ENCODE assay signal across 31 cellular contexts in the genomic region with DNA sequence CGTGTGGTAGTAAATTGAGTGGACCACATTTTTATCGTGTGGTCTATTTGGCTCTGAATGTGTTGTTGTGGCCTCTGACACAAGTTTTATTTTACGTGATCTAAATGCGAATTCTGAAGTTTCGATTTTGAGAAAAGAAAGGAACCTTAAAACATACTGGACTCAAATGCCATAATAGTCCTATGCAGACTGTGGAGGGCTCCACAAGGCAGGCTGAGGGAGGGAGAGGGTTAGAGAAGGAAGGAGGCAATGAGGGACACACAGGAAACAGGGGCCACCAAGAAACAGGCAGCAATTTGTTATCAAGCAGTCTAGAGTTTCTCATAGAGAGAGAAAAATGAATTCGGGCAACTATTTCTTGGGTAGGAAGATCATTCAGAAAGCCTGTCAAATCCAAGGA.
"Had no signal": no experiment of that assay in that cellular context is flagged by ENCODE, and none has a peak within 500 bp of the region (broad histone marks: within the 10 kb centered on the region; RNA-seq: fewer than 3 reads in every experiment).

No MANE protein-coding gene starts in this region.

- H3K4me1 Mint-ChIP-seq: activated T-helper 17 cell treated with anti-CD3 and anti-CD28 coated beads, Interleukin-2, amount 50 U/mL, for 72 hours; central memory CD8-positive, alpha-beta T cell; T-helper 17 cell had no signal

- H3K4me3 Mint-ChIP-seq: activated B cell treated with CpG ODN at 0.5 μM for 24 hours; activated CD8-positive, alpha-beta T cell treated with anti-CD3 and anti-CD28 coated beads for 36 hours; activated naive CD8-positive, alpha-beta T cell; activated T-cell treated with anti-CD3 and anti-CD28 coated beads, Interleukin-2, amount 50 U/mL, for 4 hours; activated T-helper 17 cell treated with anti-CD3 and anti-CD28 coated beads, Interleukin-2, amount 50 U/mL, for 72 hours; central memory CD8-positive, alpha-beta T cell; dendritic cell treated with granulocyte-macrophage colony-stimulating factor and Interleukin-4, amounts not matched to agents 40 ng/mL and 50 ng/mL, for 4 days; endodermal cell; T-helper 17 cell; T-helper 2 cell treated with Interferon-gamma antibody and Interleukin-4, amounts not matched to agents 5 μg/mL and 100 μg/mL, for 36 hours had no signal

- H3K27ac Mint-ChIP-seq: activated B cell treated with CpG ODN at 0.5 μM for 24 hours; activated CD8-positive, alpha-beta T cell treated with anti-CD3 and anti-CD28 coated beads for 36 hours; activated naive CD8-positive, alpha-beta T cell; activated T-helper 17 cell treated with anti-CD3 and anti-CD28 coated beads, Interleukin-2, amount 50 U/mL, for 72 hours; dendritic cell treated with granulocyte-macrophage colony-stimulating factor and Interleukin-4, amounts not matched to agents 40 ng/mL and 50 ng/mL, for 4 days; endodermal cell; T-helper 17 cell; T-helper 2 cell treated with Interferon-gamma antibody and Interleukin-4, amounts not matched to agents 5 μg/mL and 100 μg/mL, for 36 hours had no signal

- H3K9me3 Mint-ChIP-seq: activated B cell treated with CpG ODN at 0.5 μM for 24 hours; activated CD8-positive, alpha-beta T cell treated with anti-CD3 and anti-CD28 coated beads for 36 hours; activated T-cell treated with anti-CD3 and anti-CD28 coated beads, Interleukin-2, amount 50 U/mL, for 4 hours; endodermal cell; T-helper 2 cell treated with Interferon-gamma antibody and Interleukin-4, amounts not matched to agents 5 μg/mL and 100 μg/mL, for 36 hours had no signal

- ATAC-seq: activated CD4-positive, CD25-positive, alpha-beta regulatory T cell treated with anti-CD3 and anti-CD28 coated beads, Interleukin-2, amount 50 U/mL, for 24 hours; activated CD8-positive, alpha-beta T cell treated with anti-CD3 and anti-CD28 coated beads for 36 hours; activated T-cell treated with anti-CD3 and anti-CD28 coated beads, Interleukin-2, amount 50 U/mL, for 4 hours; activated T-helper 17 cell treated with anti-CD3 and anti-CD28 coated beads, Interleukin-2, amount 50 U/mL, for 72 hours; esophagus mucosa; T-helper 17 cell had no signal

- H3K27me3 ChIP-seq: brain microvascular endothelial cell had no signal

- H3K4me3 ChIP-seq: coronary artery, dorsolateral prefrontal cortex had no signal

- FAIRE-seq: astrocyte, bronchial epithelial cell, frontal cortex had no signal

- H3K36me3 Mint-ChIP-seq: activated naive CD8-positive, alpha-beta T cell had no signal

- DNase-seq: activated B cell treated with CpG ODN at 0.5 μM for 24 hours; activated CD4-positive, alpha-beta T cell treated with anti-CD3 and anti-CD28 coated beads for 48 hours; activated CD4-positive, alpha-beta T cell treated with anti-CD3 and anti-CD28 coated beads, Interleukin-2, amount 50 U/mL, for 1 hour; activated CD4-positive, alpha-beta T cell treated with anti-CD3 and anti-CD28 coated beads, Interleukin-2, amount 50 U/mL, for 48 hours; activated CD8-positive, alpha-beta memory T cell treated with anti-CD3 and anti-CD28 coated beads for 24 hours; activated CD8-positive, alpha-beta T cell treated with anti-CD3 and anti-CD28 coated beads for 36 hours; activated effector memory CD4-positive, alpha-beta T cell treated with Interleukin-2 at 50 U/mL for 16 hours; activated gamma-delta T cell treated with Interleukin-2 at 50 U/mL for 16 hours; activated naive CD4-positive, alpha-beta T cell treated with anti-CD3 and anti-CD28 coated beads, Interleukin-2, amount 50 U/mL, for 16 hours; activated naive CD4-positive, alpha-beta T cell treated with Interleukin-2 at 50 U/mL for 16 hours; activated T-cell treated with anti-CD3 and anti-CD28 coated beads, Interleukin-2, amount 50 U/mL, for 4 hours; amniotic stem cell; anterior cingulate cortex; brain microvascular endothelial cell; dorsolateral prefrontal cortex; effector memory CD4-positive, alpha-beta T cell; endodermal cell; foreskin fibroblast; head of caudate nucleus; T-helper 17 cell had no signal

- H3K36me3 ChIP-seq: brain microvascular endothelial cell had no signal

- H3K27me3 Mint-ChIP-seq: activated B cell treated with CpG ODN at 0.5 μM for 24 hours; dendritic cell treated with granulocyte-macrophage colony-stimulating factor and Interleukin-4, amounts not matched to agents 40 ng/mL and 50 ng/mL, for 4 days had no signal

- H3K27ac ChIP-seq: brain microvascular endothelial cell, coronary artery, dorsolateral prefrontal cortex had no signal
